In the genomic region with DNA sequence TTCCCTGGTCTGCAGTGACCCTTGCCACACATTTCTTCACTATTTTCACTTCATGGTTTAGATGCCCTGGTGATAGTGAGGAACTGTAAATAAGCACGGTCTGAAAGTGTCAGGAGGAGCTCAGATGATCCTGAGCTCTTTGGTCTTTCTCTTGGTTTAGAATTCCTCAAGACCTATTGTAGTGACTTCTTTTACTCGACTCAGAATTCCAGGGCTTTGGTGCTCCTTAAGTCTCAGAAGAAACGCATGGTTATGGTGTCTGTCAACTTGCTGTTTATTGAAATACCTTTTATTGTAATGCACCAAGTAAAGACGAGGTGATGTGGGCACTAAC, we compare ENCODE assay signal across 1 cellular context.
TF ChIP-seq lines count a peak whose summit lies in the region.

No MANE protein-coding gene starts in this region.

TF ChIP-seq in HepG2, 621 proteins besides CTCF, POLR2A, EP300 and RAD21 (continued from another document and continues in another):
- TF ChIP-seq, protein P1, sequence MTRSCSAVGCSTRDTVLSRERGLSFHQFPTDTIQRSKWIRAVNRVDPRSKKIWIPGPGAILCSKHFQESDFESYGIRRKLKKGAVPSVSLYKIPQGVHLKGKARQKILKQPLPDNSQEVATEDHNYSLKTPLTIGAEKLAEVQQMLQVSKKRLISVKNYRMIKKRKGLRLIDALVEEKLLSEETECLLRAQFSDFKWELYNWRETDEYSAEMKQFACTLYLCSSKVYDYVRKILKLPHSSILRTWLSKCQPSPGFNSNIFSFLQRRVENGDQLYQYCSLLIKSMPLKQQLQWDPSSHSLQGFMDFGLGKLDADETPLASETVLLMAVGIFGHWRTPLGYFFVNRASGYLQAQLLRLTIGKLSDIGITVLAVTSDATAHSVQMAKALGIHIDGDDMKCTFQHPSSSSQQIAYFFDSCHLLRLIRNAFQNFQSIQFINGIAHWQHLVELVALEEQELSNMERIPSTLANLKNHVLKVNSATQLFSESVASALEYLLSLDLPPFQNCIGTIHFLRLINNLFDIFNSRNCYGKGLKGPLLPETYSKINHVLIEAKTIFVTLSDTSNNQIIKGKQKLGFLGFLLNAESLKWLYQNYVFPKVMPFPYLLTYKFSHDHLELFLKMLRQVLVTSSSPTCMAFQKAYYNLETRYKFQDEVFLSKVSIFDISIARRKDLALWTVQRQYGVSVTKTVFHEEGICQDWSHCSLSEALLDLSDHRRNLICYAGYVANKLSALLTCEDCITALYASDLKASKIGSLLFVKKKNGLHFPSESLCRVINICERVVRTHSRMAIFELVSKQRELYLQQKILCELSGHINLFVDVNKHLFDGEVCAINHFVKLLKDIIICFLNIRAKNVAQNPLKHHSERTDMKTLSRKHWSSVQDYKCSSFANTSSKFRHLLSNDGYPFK (CRISPR knock-in tag; IDR thresholded peaks at IDR 0.05; ENCODE audit: borderline replicate concordance) = no peak
- TF ChIP-seq ZNF746 (CRISPR knock-in tag; IDR thresholded peaks at IDR 0.05) = no peak
- TF ChIP-seq ATAD3A (CRISPR knock-in tag; IDR thresholded peaks at IDR 0.05) = no peak
- peak; percentile 37 for TF ChIP-seq NR2F6 (IDR thresholded peaks at IDR 0.05)
- TF ChIP-seq NR2F6 (CRISPR knock-in tag; IDR thresholded peaks at IDR 0.05) = no peak; the same call in 1 of the 2 replicates
- TF ChIP-seq SRSF9 (IDR thresholded peaks at IDR 0.05; ENCODE audit: borderline replicate concordance, insufficient read depth, low read depth, low read length, poor library complexity, severe bottlenecking) = no peak
- no peak for TF ChIP-seq FOXP1 (IDR thresholded peaks at IDR 0.05)
- TF ChIP-seq FOXP1 (CRISPR knock-in tag; IDR thresholded peaks at IDR 0.05) = peak; percentile 32; the same call in 1 of the 2 replicates
- TF ChIP-seq PPARG (CRISPR knock-in tag; conservative IDR thresholded peaks at IDR 0.05) = peak; percentile 95
- no peak for TF ChIP-seq NFYB (CRISPR knock-in tag; IDR thresholded peaks at IDR 0.05)
- TF ChIP-seq DR1 (CRISPR knock-in tag; IDR thresholded peaks at IDR 0.05) = no peak
- no peak for TF ChIP-seq ZNF724P (CRISPR knock-in tag; IDR thresholded peaks at IDR 0.05; ENCODE audit: borderline replicate concordance)
- TF ChIP-seq SMC3 (IDR thresholded peaks at IDR 0.05; ENCODE audit: low read length) = 0 out of 2 replicates have a peak, but pooled peaks have one; percentile 0
- peak; percentile 88 for TF ChIP-seq RXRB (CRISPR knock-in tag; IDR thresholded peaks at IDR 0.05; ENCODE audit: borderline replicate concordance)
- TF ChIP-seq RXRA (CRISPR knock-in tag; IDR thresholded peaks at IDR 0.05) = no peak; the same call in 1 of the 2 replicates
- TF ChIP-seq, protein P2, sequence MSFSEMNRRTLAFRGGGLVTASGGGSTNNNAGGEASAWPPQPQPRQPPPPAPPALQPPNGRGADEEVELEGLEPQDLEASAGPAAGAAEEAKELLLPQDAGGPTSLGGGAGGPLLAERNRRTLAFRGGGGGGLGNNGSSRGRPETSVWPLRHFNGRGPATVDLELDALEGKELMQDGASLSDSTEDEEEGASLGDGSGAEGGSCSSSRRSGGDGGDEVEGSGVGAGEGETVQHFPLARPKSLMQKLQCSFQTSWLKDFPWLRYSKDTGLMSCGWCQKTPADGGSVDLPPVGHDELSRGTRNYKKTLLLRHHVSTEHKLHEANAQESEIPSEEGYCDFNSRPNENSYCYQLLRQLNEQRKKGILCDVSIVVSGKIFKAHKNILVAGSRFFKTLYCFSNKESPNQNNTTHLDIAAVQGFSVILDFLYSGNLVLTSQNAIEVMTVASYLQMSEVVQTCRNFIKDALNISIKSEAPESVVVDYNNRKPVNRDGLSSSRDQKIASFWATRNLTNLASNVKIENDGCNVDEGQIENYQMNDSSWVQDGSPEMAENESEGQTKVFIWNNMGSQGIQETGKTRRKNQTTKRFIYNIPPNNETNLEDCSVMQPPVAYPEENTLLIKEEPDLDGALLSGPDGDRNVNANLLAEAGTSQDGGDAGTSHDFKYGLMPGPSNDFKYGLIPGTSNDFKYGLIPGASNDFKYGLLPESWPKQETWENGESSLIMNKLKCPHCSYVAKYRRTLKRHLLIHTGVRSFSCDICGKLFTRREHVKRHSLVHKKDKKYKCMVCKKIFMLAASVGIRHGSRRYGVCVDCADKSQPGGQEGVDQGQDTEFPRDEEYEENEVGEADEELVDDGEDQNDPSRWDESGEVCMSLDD (CRISPR knock-in tag; IDR thresholded peaks at IDR 0.05; ENCODE audit: borderline replicate concordance) = no peak
- 0 out of 2 replicates have a peak, but pooled peaks have one; percentile 17 for TF ChIP-seq HDAC2 (CRISPR knock-in tag; IDR thresholded peaks at IDR 0.05)
- TF ChIP-seq KMT2B (CRISPR knock-in tag; IDR thresholded peaks at IDR 0.05) = no peak
- no peak for TF ChIP-seq ELF4 (CRISPR knock-in tag; IDR thresholded peaks at IDR 0.05; ENCODE audit: borderline replicate concordance)
- TF ChIP-seq ZNF749 (CRISPR knock-in tag; IDR thresholded peaks at IDR 0.05; ENCODE audit: borderline replicate concordance) = no peak
- TF ChIP-seq, protein P3, sequence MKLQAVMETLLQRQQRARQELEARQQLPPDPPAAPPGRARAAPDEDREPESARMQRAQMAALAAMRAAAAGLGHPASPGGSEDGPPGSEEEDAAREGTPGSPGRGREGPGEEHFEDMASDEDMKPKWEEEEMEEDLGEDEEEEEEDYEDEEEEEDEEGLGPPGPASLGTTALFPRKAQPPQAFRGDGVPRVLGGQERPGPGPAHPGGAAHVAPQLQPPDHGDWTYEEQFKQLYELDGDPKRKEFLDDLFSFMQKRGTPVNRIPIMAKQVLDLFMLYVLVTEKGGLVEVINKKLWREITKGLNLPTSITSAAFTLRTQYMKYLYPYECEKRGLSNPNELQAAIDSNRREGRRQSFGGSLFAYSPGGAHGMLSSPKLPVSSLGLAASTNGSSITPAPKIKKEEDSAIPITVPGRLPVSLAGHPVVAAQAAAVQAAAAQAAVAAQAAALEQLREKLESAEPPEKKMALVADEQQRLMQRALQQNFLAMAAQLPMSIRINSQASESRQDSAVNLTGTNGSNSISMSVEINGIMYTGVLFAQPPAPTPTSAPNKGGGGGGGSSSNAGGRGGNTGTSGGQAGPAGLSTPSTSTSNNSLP (IDR thresholded peaks at IDR 0.05; ENCODE audit: low read depth, low read length) = no peak
- peak; percentile 8; the same call in 1 of the 2 replicates for TF ChIP-seq CREM (IDR thresholded peaks at IDR 0.05)
- no peak for TF ChIP-seq CREM (CRISPR knock-in tag; IDR thresholded peaks at IDR 0.05)
- no peak for TF ChIP-seq FOXA1 (IDR thresholded peaks at IDR 0.05)
- peak; percentile 33; the same call in 1 of the 2 replicates for TF ChIP-seq FOXA1 (CRISPR knock-in tag; IDR thresholded peaks at IDR 0.05)
- no peak for TF ChIP-seq SUZ12 (IDR thresholded peaks at IDR 0.05; ENCODE audit: low read depth, low read length)
- TF ChIP-seq RCOR2 (CRISPR knock-in tag; IDR thresholded peaks at IDR 0.05) = no peak
- no peak for TF ChIP-seq KDM6A (CRISPR knock-in tag; IDR thresholded peaks at IDR 0.05; ENCODE audit: low read depth)
- TF ChIP-seq BCL6 (CRISPR knock-in tag; IDR thresholded peaks at IDR 0.05) = 0 out of 2 replicates have a peak, but pooled peaks have one; percentile 56
- no peak for TF ChIP-seq TBL1XR1 (IDR thresholded peaks at IDR 0.05; ENCODE audit: borderline replicate concordance, low read length, partially characterized antibody)
- TF ChIP-seq ZNF607 (CRISPR knock-in tag; IDR thresholded peaks at IDR 0.05; ENCODE audit: borderline replicate concordance) = no peak
- no peak for TF ChIP-seq ZNF24 (IDR thresholded peaks at IDR 0.05)
- no peak for TF ChIP-seq ZFP37 (CRISPR knock-in tag; IDR thresholded peaks at IDR 0.05; ENCODE audit: borderline replicate concordance)
- no peak for TF ChIP-seq SCMH1 (CRISPR knock-in tag; IDR thresholded peaks at IDR 0.05; ENCODE audit: borderline replicate concordance)
- no peak for TF ChIP-seq HOXA3 (CRISPR knock-in tag; IDR thresholded peaks at IDR 0.05)
- no peak for TF ChIP-seq ZNF138 (CRISPR knock-in tag; IDR thresholded peaks at IDR 0.05; ENCODE audit: low read depth)
- TF ChIP-seq FOXA3 (CRISPR knock-in tag; IDR thresholded peaks at IDR 0.05) = peak; percentile 63; the same call in 1 of the 2 replicates
- TF ChIP-seq FOXK1 (CRISPR knock-in tag; IDR thresholded peaks at IDR 0.05; ENCODE audit: borderline replicate concordance, low read depth) = 0 out of 2 replicates have a peak, but pooled peaks have one; percentile 12
- TF ChIP-seq ZSCAN21 (CRISPR knock-in tag; IDR thresholded peaks at IDR 0.05; ENCODE audit: borderline replicate concordance) = no peak
- TF ChIP-seq, protein P4, sequence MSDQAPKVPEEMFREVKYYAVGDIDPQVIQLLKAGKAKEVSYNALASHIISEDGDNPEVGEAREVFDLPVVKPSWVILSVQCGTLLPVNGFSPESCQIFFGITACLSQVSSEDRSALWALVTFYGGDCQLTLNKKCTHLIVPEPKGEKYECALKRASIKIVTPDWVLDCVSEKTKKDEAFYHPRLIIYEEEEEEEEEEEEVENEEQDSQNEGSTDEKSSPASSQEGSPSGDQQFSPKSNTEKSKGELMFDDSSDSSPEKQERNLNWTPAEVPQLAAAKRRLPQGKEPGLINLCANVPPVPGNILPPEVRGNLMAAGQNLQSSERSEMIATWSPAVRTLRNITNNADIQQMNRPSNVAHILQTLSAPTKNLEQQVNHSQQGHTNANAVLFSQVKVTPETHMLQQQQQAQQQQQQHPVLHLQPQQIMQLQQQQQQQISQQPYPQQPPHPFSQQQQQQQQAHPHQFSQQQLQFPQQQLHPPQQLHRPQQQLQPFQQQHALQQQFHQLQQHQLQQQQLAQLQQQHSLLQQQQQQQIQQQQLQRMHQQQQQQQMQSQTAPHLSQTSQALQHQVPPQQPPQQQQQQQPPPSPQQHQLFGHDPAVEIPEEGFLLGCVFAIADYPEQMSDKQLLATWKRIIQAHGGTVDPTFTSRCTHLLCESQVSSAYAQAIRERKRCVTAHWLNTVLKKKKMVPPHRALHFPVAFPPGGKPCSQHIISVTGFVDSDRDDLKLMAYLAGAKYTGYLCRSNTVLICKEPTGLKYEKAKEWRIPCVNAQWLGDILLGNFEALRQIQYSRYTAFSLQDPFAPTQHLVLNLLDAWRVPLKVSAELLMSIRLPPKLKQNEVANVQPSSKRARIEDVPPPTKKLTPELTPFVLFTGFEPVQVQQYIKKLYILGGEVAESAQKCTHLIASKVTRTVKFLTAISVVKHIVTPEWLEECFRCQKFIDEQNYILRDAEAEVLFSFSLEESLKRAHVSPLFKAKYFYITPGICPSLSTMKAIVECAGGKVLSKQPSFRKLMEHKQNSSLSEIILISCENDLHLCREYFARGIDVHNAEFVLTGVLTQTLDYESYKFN (CRISPR knock-in tag; conservative IDR thresholded peaks at IDR 0.05) = 0 out of 2 replicates have a peak, but pooled peaks have one; percentile 21
- TF ChIP-seq, protein P5, sequence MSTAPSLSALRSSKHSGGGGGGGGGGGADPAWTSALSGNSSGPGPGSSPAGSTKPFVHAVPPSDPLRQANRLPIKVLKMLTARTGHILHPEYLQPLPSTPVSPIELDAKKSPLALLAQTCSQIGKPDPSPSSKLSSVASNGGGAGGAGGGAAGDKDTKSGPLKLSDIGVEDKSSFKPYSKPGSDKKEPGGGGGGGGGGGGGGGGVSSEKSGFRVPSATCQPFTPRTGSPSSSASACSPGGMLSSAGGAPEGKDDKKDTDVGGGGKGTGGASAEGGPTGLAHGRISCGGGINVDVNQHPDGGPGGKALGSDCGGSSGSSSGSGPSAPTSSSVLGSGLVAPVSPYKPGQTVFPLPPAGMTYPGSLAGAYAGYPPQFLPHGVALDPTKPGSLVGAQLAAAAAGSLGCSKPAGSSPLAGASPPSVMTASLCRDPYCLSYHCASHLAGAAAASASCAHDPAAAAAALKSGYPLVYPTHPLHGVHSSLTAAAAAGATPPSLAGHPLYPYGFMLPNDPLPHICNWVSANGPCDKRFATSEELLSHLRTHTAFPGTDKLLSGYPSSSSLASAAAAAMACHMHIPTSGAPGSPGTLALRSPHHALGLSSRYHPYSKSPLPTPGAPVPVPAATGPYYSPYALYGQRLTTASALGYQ (CRISPR knock-in tag; IDR thresholded peaks at IDR 0.05) = no peak
- TF ChIP-seq, protein P6, sequence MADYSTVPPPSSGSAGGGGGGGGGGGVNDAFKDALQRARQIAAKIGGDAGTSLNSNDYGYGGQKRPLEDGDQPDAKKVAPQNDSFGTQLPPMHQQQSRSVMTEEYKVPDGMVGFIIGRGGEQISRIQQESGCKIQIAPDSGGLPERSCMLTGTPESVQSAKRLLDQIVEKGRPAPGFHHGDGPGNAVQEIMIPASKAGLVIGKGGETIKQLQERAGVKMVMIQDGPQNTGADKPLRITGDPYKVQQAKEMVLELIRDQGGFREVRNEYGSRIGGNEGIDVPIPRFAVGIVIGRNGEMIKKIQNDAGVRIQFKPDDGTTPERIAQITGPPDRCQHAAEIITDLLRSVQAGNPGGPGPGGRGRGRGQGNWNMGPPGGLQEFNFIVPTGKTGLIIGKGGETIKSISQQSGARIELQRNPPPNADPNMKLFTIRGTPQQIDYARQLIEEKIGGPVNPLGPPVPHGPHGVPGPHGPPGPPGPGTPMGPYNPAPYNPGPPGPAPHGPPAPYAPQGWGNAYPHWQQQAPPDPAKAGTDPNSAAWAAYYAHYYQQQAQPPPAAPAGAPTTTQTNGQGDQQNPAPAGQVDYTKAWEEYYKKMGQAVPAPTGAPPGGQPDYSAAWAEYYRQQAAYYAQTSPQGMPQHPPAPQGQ (CRISPR knock-in tag; IDR thresholded peaks at IDR 0.05; ENCODE audit: borderline replicate concordance) = no peak
- TF ChIP-seq ZNF232 (CRISPR knock-in tag; IDR thresholded peaks at IDR 0.05; ENCODE audit: borderline replicate concordance) = no peak
- 0 out of 2 replicates have a peak, but pooled peaks have one; percentile 3 for TF ChIP-seq RARA (CRISPR knock-in tag; IDR thresholded peaks at IDR 0.05)
- no peak for TF ChIP-seq ZFP41 (CRISPR knock-in tag; IDR thresholded peaks at IDR 0.05; ENCODE audit: borderline replicate concordance)
- TF ChIP-seq ZNF781 (CRISPR knock-in tag; IDR thresholded peaks at IDR 0.05; ENCODE audit: borderline replicate concordance, not compliant biosample characterization) = no peak
- TF ChIP-seq, protein P7, sequence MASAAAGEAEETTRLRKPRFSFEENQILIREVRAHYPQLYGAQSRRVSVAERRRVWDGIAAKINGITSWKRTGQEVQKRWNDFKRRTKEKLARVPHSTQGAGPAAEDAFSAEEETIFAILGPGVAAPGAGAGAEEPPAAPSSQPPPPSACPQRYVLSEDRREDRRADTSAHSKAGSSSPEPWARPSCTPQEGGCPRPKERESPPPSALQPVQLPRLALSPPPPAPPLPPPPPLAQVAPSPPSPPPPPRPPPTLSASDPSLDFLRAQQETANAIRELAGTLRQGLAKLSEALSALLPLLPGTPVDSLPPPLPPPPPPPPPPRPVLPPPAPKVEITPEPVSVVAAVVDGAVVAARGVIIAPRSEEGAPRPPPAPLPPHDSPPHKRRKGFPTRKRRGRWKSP (CRISPR knock-in tag; IDR thresholded peaks at IDR 0.05) = no peak
- TF ChIP-seq ARNT (IDR thresholded peaks at IDR 0.05) = no peak
- TF ChIP-seq, protein P8, sequence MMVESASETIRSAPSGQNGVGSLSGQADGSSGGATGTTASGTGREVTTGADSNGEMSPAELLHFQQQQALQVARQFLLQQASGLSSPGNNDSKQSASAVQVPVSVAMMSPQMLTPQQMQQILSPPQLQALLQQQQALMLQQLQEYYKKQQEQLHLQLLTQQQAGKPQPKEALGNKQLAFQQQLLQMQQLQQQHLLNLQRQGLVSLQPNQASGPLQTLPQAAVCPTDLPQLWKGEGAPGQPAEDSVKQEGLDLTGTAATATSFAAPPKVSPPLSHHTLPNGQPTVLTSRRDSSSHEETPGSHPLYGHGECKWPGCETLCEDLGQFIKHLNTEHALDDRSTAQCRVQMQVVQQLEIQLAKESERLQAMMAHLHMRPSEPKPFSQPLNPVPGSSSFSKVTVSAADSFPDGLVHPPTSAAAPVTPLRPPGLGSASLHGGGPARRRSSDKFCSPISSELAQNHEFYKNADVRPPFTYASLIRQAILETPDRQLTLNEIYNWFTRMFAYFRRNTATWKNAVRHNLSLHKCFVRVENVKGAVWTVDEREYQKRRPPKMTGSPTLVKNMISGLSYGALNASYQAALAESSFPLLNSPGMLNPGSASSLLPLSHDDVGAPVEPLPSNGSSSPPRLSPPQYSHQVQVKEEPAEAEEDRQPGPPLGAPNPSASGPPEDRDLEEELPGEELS (CRISPR knock-in tag; IDR thresholded peaks at IDR 0.05) = peak; percentile 41
